In genomic region chr1:99758073-99758511, GRCh38 we compare ENCODE assay signal across 10 cellular contexts. TPM values are rescaled to one million over a fixed set of nuclear protein-coding genes. Genes with fewer than 3 reads are reported as not detected.
A peak's percentile ranks its signal among the peaks of the same experiment; 100 is the strongest.
DNase-seq lines count a peak whose midpoint lies in the region; ATAC-seq and TF ChIP-seq lines count a peak whose summit lies in the region.
"Had no signal": no experiment of that assay in that cellular context is flagged by ENCODE, and none has a peak within 500 bp of the region (broad histone marks: within the 10 kb centered on the region; RNA-seq: fewer than 3 reads in every experiment).

No MANE protein-coding gene starts in this region.

- H2AFZ ChIP-seq in mammary epithelial cell (ENCODE audit: low read depth, low read length): no peak overlapping the region

- peak; percentile 16 for DNase-seq in GM10266 (ENCODE audit: extremely low spot score)
- DNase-seq in GM20000 (ENCODE audit: low spot score): peak; percentile 16
- peak; percentile 25 for DNase-seq in mammary epithelial cell
- no peak for DNase-seq in dedifferentiated amniotic fluid mesenchymal stem cell (ENCODE audit: extremely low spot score)
- DNase-seq in NCI-H2029 (lab: John Stamatoyannopoulos, UW): no peak
- DNase-seq in activated T-cell treated with anti-CD3 and anti-CD28 coated beads, Interleukin-2, amount 50 U/mL, for 1 hour: no peak
- no peak for DNase-seq in NCI-H2196 (lab: John Stamatoyannopoulos, UW; ENCODE audit: unreplicated experiment)
- DNase-seq: pancreas; stimulated activated naive B cell treated with anti-CD40 and anti-IgM and Interleukin-4, amounts not matched to agents 10 μg/mL and 1 μg/mL and 100 μg/mL, for 72 hours had no signal

- no peaks in the 10 kb centered on the region for H3K27me3 ChIP-seq in mammary epithelial cell (ENCODE audit: insufficient read depth, low read length)
- H3K27me3 ChIP-seq: pancreas had no signal

- CTCF ChIA-PET in mammary epithelial cell (lab: Charles Lee; ENCODE audit: low non-redundant PET): no interaction called here

- WGBS in mammary epithelial cell (ENCODE audit: low coverage, missing lambda C conversion rate): 0% methylated on average over 1 of the region's 1 CpG

- H3K27ac ChIP-seq in mammary epithelial cell (ENCODE audit: insufficient read depth, low read depth, low read length): no peak overlapping the region
- H3K27ac ChIP-seq: pancreas had no signal

- peaks cover 18% of the 10 kb centered on the region for H3K4me1 ChIP-seq in mammary epithelial cell (ENCODE audit: insufficient read depth, low read length)

- dilution Hi-C loops in mammary epithelial cell (cut with HindIII; ENCODE audit: low sequenced_read_pairs): no loop called here

- peak overlapping the region; percentile 44 for H3K4me2 ChIP-seq in mammary epithelial cell (ENCODE audit: insufficient read depth, low read depth, low read length)

- no TSS peak for BruUV-seq in mammary epithelial cell (replicated peaks; lab: Mats Ljungman, UMichigan)

- ATAC-seq in HG03135 (IDR thresholded peaks at IDR 0.05; ENCODE audit: unreplicated experiment): peak; percentile 72

- H3K79me2 ChIP-seq in mammary epithelial cell (ENCODE audit: insufficient read depth, low read length): peaks cover 36% of the 10 kb centered on the region

- no peak overlapping the region for H3K4me3 ChIP-seq in mammary epithelial cell (replicated peaks in 1 of 3; ENCODE audit: insufficient read depth in 1 of 3, low read depth in 2 of 3, low read length in 3 of 3)
- H3K4me3 ChIP-seq: pancreas had no signal

- intact Hi-C loops in mammary epithelial cell (cut with micrococcal nuclease): no loop called here

- in situ Hi-C loops in mammary epithelial cell (cut with MboI; ENCODE audit: low sequenced_read_pairs in 2 of 2): no loop called here

- H3K9ac ChIP-seq in mammary epithelial cell (ENCODE audit: insufficient read depth, low read length): no peak overlapping the region

- no peak for TF ChIP-seq CTCF in GM10266 (IDR thresholded peaks at IDR 0.05; ENCODE audit: control insufficient read depth, insufficient read depth, low read depth, missing control alignments)
- TF ChIP-seq CTCF in GM20000 (IDR thresholded peaks at IDR 0.05; ENCODE audit: extremely low read depth, missing control alignments): no peak
- no peak for TF ChIP-seq CTCF in mammary epithelial cell (conservative IDR thresholded peaks at IDR 0.05 in 1 of 2, IDR thresholded peaks at IDR 0.05 in 1 of 2; ENCODE audit: extremely low read depth in 1 of 2, insufficient read depth in 1 of 2, low read depth in 1 of 2, low read length in 2 of 2)

- H3K9me3 ChIP-seq in mammary epithelial cell (replicated peaks; ENCODE audit: insufficient read depth, low read length): no peaks in the 10 kb centered on the region
- H3K9me3 ChIP-seq: pancreas had no signal

- H4K20me1 ChIP-seq in mammary epithelial cell (ENCODE audit: insufficient read depth, low read length): no peaks in the 10 kb centered on the region

- no peaks in the 10 kb centered on the region for H3K36me3 ChIP-seq in mammary epithelial cell (ENCODE audit: insufficient read depth, low read length)
- H3K36me3 ChIP-seq: pancreas had no signal

RNA-seq across cellular contexts. Expression of gene FRRS1, which starts 8.3 kb away (rescaled TPM):
- 10 to 100 TPM in 1 of 2 donors, 1 to 10 TPM in 1; 9.9 to 31.0 TPM for total RNA-seq in mammary epithelial cell
- polyA plus RNA-seq in mammary epithelial cell: 6.1 TPM
- 6.2 TPM for polyA minus RNA-seq in mammary epithelial cell

Comparison
In these comparisons a context has a peak if more than half of its experiments do, and no peak if none do; other contexts are left out.
1. DNase-seq: peak in GM10266 (single experiment), GM20000 (single experiment) and mammary epithelial cell (single experiment); none in dedifferentiated amniotic fluid mesenchymal stem cell (single experiment), NCI-H2029 (single experiment), activated T-cell treated with anti-CD3 and anti-CD28 coated beads, Interleukin-2, amount 50 U/mL, for 1 hour (single experiment) and NCI-H2196 (single experiment).